10 cellular contexts compared by ENCODE assay signal in the genomic region with DNA sequence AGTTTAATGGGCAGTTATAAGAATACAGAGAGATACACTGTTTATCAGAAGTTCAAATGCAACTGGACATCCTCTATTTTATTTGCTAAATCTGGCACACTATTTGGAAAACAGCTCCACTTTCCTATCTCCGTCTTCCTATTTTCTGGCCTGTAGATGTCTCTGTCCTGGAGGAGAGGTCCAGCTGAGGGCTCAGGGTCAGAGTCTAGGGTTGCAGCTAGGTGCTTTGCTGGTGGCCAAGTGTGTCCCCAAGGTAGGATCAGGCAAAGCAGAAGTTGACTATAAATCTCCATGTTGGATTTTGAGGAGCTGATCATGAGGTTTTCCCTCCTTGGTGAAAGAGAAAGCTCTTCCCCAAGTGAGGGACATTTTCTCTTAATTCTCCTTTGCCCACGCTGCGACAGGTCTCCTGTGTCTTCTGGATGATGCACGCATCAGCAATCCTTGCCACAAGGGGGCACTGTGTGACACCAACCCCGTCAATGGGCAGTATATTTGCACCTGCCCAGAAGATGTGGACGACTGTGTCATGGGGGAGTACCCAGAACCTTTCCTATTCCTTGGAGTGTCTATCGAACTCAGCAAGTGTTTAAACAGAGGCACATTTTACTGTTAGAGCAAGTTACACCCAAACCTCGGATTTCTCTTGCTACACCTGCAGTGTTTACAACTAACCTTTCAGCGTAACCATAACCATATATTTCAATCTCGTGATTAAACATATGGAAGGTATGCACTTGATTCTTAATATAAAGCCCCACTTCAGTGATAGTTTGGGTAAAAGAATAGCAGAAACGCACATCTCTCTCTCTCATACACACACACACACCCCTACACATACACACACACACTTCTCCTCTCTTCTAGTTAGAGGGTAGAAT. TPM values are rescaled to one million over a fixed set of nuclear protein-coding genes. Genes with fewer than 3 reads are reported as not detected.
DNase-seq lines count a peak whose midpoint lies in the region; ATAC-seq, FAIRE-seq and TF ChIP-seq lines count a peak whose summit lies in the region.
"Had no signal": no experiment of that assay in that cellular context is flagged by ENCODE, and none has a peak within 500 bp of the region (broad histone marks: within the 10 kb centered on the region; RNA-seq: fewer than 3 reads in every experiment).

No MANE protein-coding gene starts in this region.

- FAIRE-seq in D721Med (lab: Jason Lieb, UNC) = no peak

- DNase-seq in D721Med (ENCODE audit: insufficient read length, low spot score) (no peak), SW480 (ENCODE audit: low spot score) (peak; percentile 9), adrenal gland (peak; percentile 33 to 75 (median 52)), iPS-NIHi11 (ENCODE audit: low spot score) (peak; percentile 75), foreskin melanocyte (no peak)
- peak; percentile 60 to 68 for DNase-seq in stimulated activated CD4-positive, alpha-beta T cell treated with anti-CD3 and anti-CD28 coated beads, Interleukin-2, amount 100 ng/mL, for 48 hours

- H3K27me3 ChIP-seq in adrenal gland = peaks cover 7% of the 10 kb centered on the region

- 51 to 54% (median 53%) methylated on average over 11 of the region's 11 CpGs for WGBS in adrenal gland, 4 donors

- ATAC-seq in HG02938 (IDR thresholded peaks at IDR 0.05; ENCODE audit: unreplicated experiment) (peak; percentile 52), GM19467 (IDR thresholded peaks at IDR 0.05; ENCODE audit: unreplicated experiment) (no peak)

- H3K27ac ChIP-seq in adrenal gland = no peak overlapping the region

- no peak overlapping the region for H3K4me3 ChIP-seq in adrenal gland

- H3K9me3 ChIP-seq in adrenal gland (replicated peaks in 1 of 3) = no peaks in the 10 kb centered on the region

- peak; percentile 73 for TF ChIP-seq CTCF in D721Med (IDR thresholded peaks at IDR 0.05; ENCODE audit: insufficient read depth, missing control alignments)
- peak; percentile 35 to 66 (median 58) for TF ChIP-seq CTCF in adrenal gland (IDR thresholded peaks at IDR 0.05)

- H3K4me1 ChIP-seq in adrenal gland (replicated peaks in 1 of 2) = no peaks in the 10 kb centered on the region

- H3K36me3 ChIP-seq in adrenal gland (replicated peaks in 1 of 2) = no peaks in the 10 kb centered on the region

- intact Hi-C loops in adrenal gland (cut with DNase I) = no loop called here

- TF ChIP-seq POLR2A in adrenal gland (IDR thresholded peaks at IDR 0.05) = no peak

RNA-seq across cellular contexts. Expression of a gene that starts 10.2 kb away (rescaled TPM):
- not detected for total RNA-seq in adrenal gland
- polyA plus RNA-seq in adrenal gland = not detected
- total RNA-seq: subcutaneous adipose tissue; T-helper 2 cell treated with Interferon-gamma antibody and Interleukin-4, amounts not matched to agents 100 ng/mL and 5 ng/mL, for 36 hours had no signal

Comparison
In these comparisons a context has a peak if more than half of its experiments do, and no peak if none do; other contexts are left out.
1. DNase-seq: peak in SW480 (single experiment), adrenal gland (7 of 7), iPS-NIHi11 (single experiment) and stimulated activated CD4-positive, alpha-beta T cell treated with anti-CD3 and anti-CD28 coated beads, Interleukin-2, amount 100 ng/mL, for 48 hours (2 of 2); none in D721Med (single experiment) and foreskin melanocyte (single experiment).